In the genomic region with DNA sequence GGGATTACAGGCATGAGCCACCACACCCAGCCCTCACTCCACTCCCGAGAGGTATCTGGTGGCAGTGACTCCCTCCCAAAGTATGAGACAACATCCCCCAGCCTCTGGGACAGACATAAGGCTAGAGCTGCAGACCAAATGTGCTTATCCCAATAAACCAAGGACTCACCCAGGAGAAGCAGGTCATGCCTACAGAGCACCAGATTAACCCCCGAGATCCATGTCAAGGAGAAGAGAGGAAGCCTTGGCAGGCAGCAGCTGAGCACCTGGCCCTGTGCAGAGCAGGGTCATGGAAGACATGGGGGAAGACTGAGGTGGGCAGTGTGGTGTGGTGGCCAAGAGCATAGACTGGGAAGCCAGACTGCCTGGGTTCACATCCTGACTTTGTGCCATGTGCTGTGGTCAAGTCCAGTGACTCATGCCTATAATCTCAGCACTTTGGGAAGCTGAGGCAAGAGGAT, we compare ENCODE assay signal across 1 cellular context.
TF ChIP-seq lines count a peak whose summit lies in the region.

No MANE protein-coding gene starts in this region.

TF ChIP-seq in HepG2, 621 proteins besides CTCF, POLR2A, EP300 and RAD21 (continued from another document):
- TF ChIP-seq, protein P1, sequence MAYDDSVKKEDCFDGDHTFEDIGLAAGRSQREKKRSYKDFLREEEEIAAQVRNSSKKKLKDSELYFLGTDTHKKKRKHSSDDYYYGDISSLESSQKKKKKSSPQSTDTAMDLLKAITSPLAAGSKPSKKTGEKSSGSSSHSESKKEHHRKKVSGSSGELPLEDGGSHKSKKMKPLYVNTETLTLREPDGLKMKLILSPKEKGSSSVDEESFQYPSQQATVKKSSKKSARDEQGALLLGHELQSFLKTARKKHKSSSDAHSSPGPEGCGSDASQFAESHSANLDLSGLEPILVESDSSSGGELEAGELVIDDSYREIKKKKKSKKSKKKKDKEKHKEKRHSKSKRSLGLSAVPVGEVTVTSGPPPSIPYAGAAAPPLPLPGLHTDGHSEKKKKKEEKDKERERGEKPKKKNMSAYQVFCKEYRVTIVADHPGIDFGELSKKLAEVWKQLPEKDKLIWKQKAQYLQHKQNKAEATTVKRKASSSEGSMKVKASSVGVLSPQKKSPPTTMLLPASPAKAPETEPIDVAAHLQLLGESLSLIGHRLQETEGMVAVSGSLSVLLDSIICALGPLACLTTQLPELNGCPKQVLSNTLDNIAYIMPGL (CRISPR knock-in tag; IDR thresholded peaks at IDR 0.05; ENCODE audit: borderline replicate concordance in 1 of 2, low read depth in 1 of 2) = no peak
- TF ChIP-seq ELF1 (CRISPR knock-in tag; IDR thresholded peaks at IDR 0.05) (no peak), ZNF253 (CRISPR knock-in tag; IDR thresholded peaks at IDR 0.05; ENCODE audit: borderline replicate concordance) (0 out of 2 replicates have a peak, but pooled peaks have one; percentile 29)
